11 cellular contexts compared by ENCODE assay signal in the genomic region with DNA sequence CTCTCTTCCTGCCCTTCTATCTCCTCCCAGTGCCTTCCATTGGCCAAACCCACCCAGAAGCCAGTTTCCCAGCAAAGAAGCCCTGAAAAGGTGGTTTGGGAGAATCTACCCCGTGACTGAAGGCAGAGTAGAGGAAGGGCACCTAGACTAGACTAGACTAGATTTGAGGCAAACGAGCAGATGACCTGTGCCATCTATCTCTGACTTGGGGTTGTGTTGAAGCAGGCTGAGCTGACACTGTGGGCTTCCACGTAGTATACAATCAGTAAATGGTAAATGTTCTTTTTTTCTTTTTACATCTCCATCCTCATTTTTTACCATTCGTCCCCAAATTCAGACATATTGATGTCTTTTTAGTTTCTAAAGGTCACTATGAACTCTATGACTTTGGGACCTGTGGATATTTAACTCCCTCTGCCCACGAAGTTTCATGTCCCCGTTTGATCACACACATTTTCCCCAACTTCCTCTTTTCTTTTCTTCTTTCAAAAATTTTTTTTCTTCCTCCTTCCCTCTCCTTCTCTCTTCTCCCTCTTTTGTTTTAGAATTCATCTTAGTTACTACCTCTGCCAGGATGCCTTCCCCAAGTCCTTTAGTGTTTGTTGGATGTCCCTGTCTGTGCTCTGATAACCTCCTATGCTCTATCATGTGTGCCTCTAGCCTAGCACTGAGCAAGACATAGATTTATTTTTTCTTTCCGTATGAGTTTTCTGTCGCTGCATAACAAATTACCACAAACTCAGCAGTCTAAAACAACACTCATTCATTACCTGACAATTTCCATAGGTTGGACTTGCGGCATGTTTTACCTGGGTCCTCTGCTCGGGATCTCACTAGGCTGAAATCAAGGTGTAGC. TPM values are rescaled to one million over a fixed set of nuclear protein-coding genes. Genes with fewer than 3 reads are reported as not detected.
DNase-seq lines count a peak whose midpoint lies in the region; ATAC-seq, FAIRE-seq and TF ChIP-seq lines count a peak whose summit lies in the region.
"Had no signal": no experiment of that assay in that cellular context is flagged by ENCODE, and none has a peak within 500 bp of the region (broad histone marks: within the 10 kb centered on the region; RNA-seq: fewer than 3 reads in every experiment).

No MANE protein-coding gene starts in this region.

- no peak for DNase-seq in activated naive CD8-positive, alpha-beta T cell treated with anti-CD3 and anti-CD28 coated beads, Interleukin-2, amount 50 U/mL, for 24 hours
- DNase-seq in gastrocnemius medialis: no peak
- no peak for DNase-seq in NCI-H345 treated with DMSO at 0.1 percent for 48 hours (lab: John Stamatoyannopoulos, UW; ENCODE audit: unreplicated experiment)
- no peak for DNase-seq in small intestine
- DNase-seq in osteocyte (ENCODE audit: extremely low spot score, unreplicated experiment): no peak
- DNase-seq: DMS153, left ventricle myocardium superior had no signal

- H3K4me1 Mint-ChIP-seq in activated naive CD8-positive, alpha-beta T cell treated with anti-CD3 and anti-CD28 coated beads, Interleukin-2, amount 50 U/mL, for 24 hours: peaks cover 28% of the 10 kb centered on the region
- peaks cover 15% of the 10 kb centered on the region for H3K4me1 Mint-ChIP-seq in osteocyte (ENCODE audit: unreplicated experiment)

- H3K27ac ChIP-seq in gastrocnemius medialis (peak overlapping the region; percentile 86 to 92 (median 90)), small intestine (ENCODE audit: low read depth in 1 of 2, low read length in 1 of 2) (peak overlapping the region in 1 of 2 donors; percentile 33)

- ATAC-seq in GM18498 (IDR thresholded peaks at IDR 0.05; ENCODE audit: unreplicated experiment): peak; percentile 45
- peak; percentile 52 for ATAC-seq in HG02938 (IDR thresholded peaks at IDR 0.05; ENCODE audit: unreplicated experiment)
- ATAC-seq in activated naive CD8-positive, alpha-beta T cell treated with anti-CD3 and anti-CD28 coated beads, Interleukin-2, amount 50 U/mL, for 24 hours: peak; percentile 8
- peak; percentile 10 to 44 for ATAC-seq in gastrocnemius medialis
- ATAC-seq in HG02571 (IDR thresholded peaks at IDR 0.05; ENCODE audit: unreplicated experiment): no peak

- 80 to 88% (median 86%) methylated on average over 10 of the region's 10 CpGs for WGBS in small intestine, 3 donors

- H3K4me3 ChIP-seq in gastrocnemius medialis: no peak overlapping the region
- no peak overlapping the region for H3K4me3 ChIP-seq in small intestine (ENCODE audit: low read depth in 1 of 2, low read length in 2 of 2)

- H3K4me1 ChIP-seq in gastrocnemius medialis (peaks cover 22 to 25% of the 10 kb centered on the region in 2 donors), small intestine (ENCODE audit: control insufficient read depth in 2 of 2, insufficient read depth in 1 of 2, low read depth in 1 of 2, low read length in 1 of 2) (no peaks in the 10 kb centered on the region)

- TF ChIP-seq POLR2A in gastrocnemius medialis (IDR thresholded peaks at IDR 0.05): no peak

- peak overlapping the region; percentile 3 for H3K4me3 Mint-ChIP-seq in activated naive CD8-positive, alpha-beta T cell treated with anti-CD3 and anti-CD28 coated beads, Interleukin-2, amount 50 U/mL, for 24 hours
- no peak overlapping the region for H3K4me3 Mint-ChIP-seq in osteocyte (ENCODE audit: unreplicated experiment)
- H3K4me3 Mint-ChIP-seq: brain had no signal

- in situ Hi-C loops in gastrocnemius medialis (cut with MboI; ENCODE audit: low sequenced_read_pairs in 4 of 4): loop anchor here (5.0 to 10.0 kb wide), 3 partner anchors 164 to 306 kb away; no protein-coding TSS in a partner anchor

- no peaks in the 10 kb centered on the region for H3K27me3 ChIP-seq in gastrocnemius medialis
- H3K27me3 ChIP-seq in small intestine (ENCODE audit: control insufficient read depth in 2 of 2, insufficient read depth in 2 of 2, low read length in 2 of 2): no peaks in the 10 kb centered on the region

- TF ChIP-seq CTCF in gastrocnemius medialis (IDR thresholded peaks at IDR 0.05 in 4 of 5, conservative IDR thresholded peaks at IDR 0.05 in 1 of 5) (no peak), osteocyte (IDR thresholded peaks at IDR 0.05) (no peak)

- no peaks in the 10 kb centered on the region for H3K27me3 Mint-ChIP-seq in activated naive CD8-positive, alpha-beta T cell treated with anti-CD3 and anti-CD28 coated beads, Interleukin-2, amount 50 U/mL, for 24 hours
- no peaks in the 10 kb centered on the region for H3K27me3 Mint-ChIP-seq in osteocyte (ENCODE audit: unreplicated experiment)

- FAIRE-seq in small intestine (lab: Jason Lieb, UNC): no peak

- no peaks in the 10 kb centered on the region for H3K9me3 Mint-ChIP-seq in activated naive CD8-positive, alpha-beta T cell treated with anti-CD3 and anti-CD28 coated beads, Interleukin-2, amount 50 U/mL, for 24 hours
- H3K9me3 Mint-ChIP-seq in osteocyte (ENCODE audit: unreplicated experiment): no peaks in the 10 kb centered on the region
- H3K9me3 Mint-ChIP-seq: brain had no signal

- H3K27ac Mint-ChIP-seq in activated naive CD8-positive, alpha-beta T cell treated with anti-CD3 and anti-CD28 coated beads, Interleukin-2, amount 50 U/mL, for 24 hours: peak overlapping the region; percentile 74
- H3K27ac Mint-ChIP-seq in osteocyte (ENCODE audit: unreplicated experiment): no peak overlapping the region

- intact Hi-C loops in gastrocnemius medialis (cut with DNase I; ENCODE audit: low total_unique reads): no loop called here

- H3K36me3 ChIP-seq in gastrocnemius medialis: peaks cover 0 to 28% of the 10 kb centered on the region in 2 donors
- H3K36me3 ChIP-seq in small intestine (ENCODE audit: control insufficient read depth in 2 of 2, insufficient read depth in 2 of 2, low read length in 2 of 2): peaks cover 0 to 7% of the 10 kb centered on the region in 2 donors

- H3K36me3 Mint-ChIP-seq in activated naive CD8-positive, alpha-beta T cell treated with anti-CD3 and anti-CD28 coated beads, Interleukin-2, amount 50 U/mL, for 24 hours (ENCODE audit: low read depth): peaks cover 2% of the 10 kb centered on the region
- no peaks in the 10 kb centered on the region for H3K36me3 Mint-ChIP-seq in osteocyte (ENCODE audit: unreplicated experiment)
- H3K36me3 Mint-ChIP-seq: brain had no signal

- H3K9me3 ChIP-seq in gastrocnemius medialis: no peaks in the 10 kb centered on the region
- H3K9me3 ChIP-seq in small intestine (ENCODE audit: control insufficient read depth, low read depth): no peaks in the 10 kb centered on the region

RNA-seq across cellular contexts. Expression of gene AFF1, which starts 6.2 kb away (rescaled TPM):
- 100 to 1,000 TPM; 142 to 265 (median 197) TPM for total RNA-seq in gastrocnemius medialis
- 10 to 100 TPM in 1 of 3 donors, 1 to 10 TPM in 2; 5.4 to 11.4 (median 9.4) TPM for polyA plus RNA-seq in small intestine
- total RNA-seq in osteocyte: 29.3 and 39.3 TPM in 2 replicates

RNA-seq across cellular contexts. Expression of gene C4orf36, which starts 36.4 kb away (rescaled TPM):
- total RNA-seq in gastrocnemius medialis: under 1 TPM in 1 of 4 donors, not detected in 3; 0.38 TPM
- polyA plus RNA-seq in small intestine: under 1 TPM in 2 of 3 donors, not detected in 1; 0.46 to 0.54 TPM
- 0.44 and 0.51 TPM in 2 replicates for total RNA-seq in osteocyte
